9 cellular contexts compared by ENCODE assay signal in genomic region chr11:1260023-1260501, GRCh38. TPM values are rescaled to one million over a fixed set of nuclear protein-coding genes. Genes with fewer than 3 reads are reported as not detected.
A peak's percentile ranks its signal among the peaks of the same experiment; 100 is the strongest.
DNase-seq lines count a peak whose midpoint lies in the region; ATAC-seq lines count a peak whose summit lies in the region.
"Had no signal": no experiment of that assay in that cellular context is flagged by ENCODE, and none has a peak within 500 bp of the region (broad histone marks: within the 10 kb centered on the region; RNA-seq: fewer than 3 reads in every experiment).

No MANE protein-coding gene starts in this region.

- H3K27ac Mint-ChIP-seq in activated CD4-positive, alpha-beta T cell treated with anti-CD3 and anti-CD28 coated beads for 36 hours: no peak overlapping the region
- no peak overlapping the region for H3K27ac Mint-ChIP-seq in activated CD4-positive, alpha-beta T cell treated with anti-CD3 and anti-CD28 coated beads, Interleukin-2, amount 10 ng/mL, durations not matched to agents 7 days and 5 days
- H3K27ac Mint-ChIP-seq: neural progenitor cell had no signal

- DNase-seq in activated CD4-positive, alpha-beta T cell treated with anti-CD3 and anti-CD28 coated beads for 36 hours: peak; percentile 79
- DNase-seq in activated CD4-positive, alpha-beta T cell treated with anti-CD3 and anti-CD28 coated beads, Interleukin-2, amount 50 U/mL, for 4 hours: no peak
- peak; percentile 25 for DNase-seq in activated CD4-positive, alpha-beta T cell treated with anti-CD3 and anti-CD28 coated beads, Interleukin-2, amount 10 ng/mL, durations not matched to agents 7 days and 5 days
- DNase-seq in germinal center (ENCODE audit: low spot score) (peak; percentile 42), posterior vena cava (ENCODE audit: low spot score) (no peak)
- DNase-seq in stimulated activated naive CD8-positive, alpha-beta T cell treated with anti-CD3 and anti-CD28 coated beads, Interleukin-15, Interleukin-2, amounts not matched to agents 100 U/mL and 50 U/mL, for 24 hours: peak; percentile 69

- no peak overlapping the region for H3K4me3 Mint-ChIP-seq in activated CD4-positive, alpha-beta T cell treated with anti-CD3 and anti-CD28 coated beads for 36 hours
- no peak overlapping the region for H3K4me3 Mint-ChIP-seq in activated CD4-positive, alpha-beta T cell treated with anti-CD3 and anti-CD28 coated beads, Interleukin-2, amount 10 ng/mL, durations not matched to agents 7 days and 5 days
- H3K4me3 Mint-ChIP-seq: neural progenitor cell had no signal

- peaks cover 4% of the 10 kb centered on the region for H3K36me3 Mint-ChIP-seq in activated CD4-positive, alpha-beta T cell treated with anti-CD3 and anti-CD28 coated beads for 36 hours (ENCODE audit: low read depth)
- H3K36me3 Mint-ChIP-seq in activated CD4-positive, alpha-beta T cell treated with anti-CD3 and anti-CD28 coated beads, Interleukin-2, amount 10 ng/mL, durations not matched to agents 7 days and 5 days (ENCODE audit: low read depth): peaks cover 4% of the 10 kb centered on the region

- H3K27me3 Mint-ChIP-seq in activated CD4-positive, alpha-beta T cell treated with anti-CD3 and anti-CD28 coated beads for 36 hours: no peaks in the 10 kb centered on the region
- no peaks in the 10 kb centered on the region for H3K27me3 Mint-ChIP-seq in activated CD4-positive, alpha-beta T cell treated with anti-CD3 and anti-CD28 coated beads, Interleukin-2, amount 10 ng/mL, durations not matched to agents 7 days and 5 days

- ATAC-seq in activated CD4-positive, alpha-beta T cell treated with anti-CD3 and anti-CD28 coated beads for 36 hours: peak; percentile 65
- ATAC-seq in stimulated activated naive CD8-positive, alpha-beta T cell treated with anti-CD3 and anti-CD28 coated beads, Interleukin-15, Interleukin-2, amounts not matched to agents 100 U/mL and 50 U/mL, for 24 hours: peak; percentile 58
- ATAC-seq in GM21423 (IDR thresholded peaks at IDR 0.05; ENCODE audit: unreplicated experiment) (no peak), HG03108 (IDR thresholded peaks at IDR 0.05; ENCODE audit: unreplicated experiment) (no peak)

- peaks cover 8% of the 10 kb centered on the region for H3K9me3 Mint-ChIP-seq in activated CD4-positive, alpha-beta T cell treated with anti-CD3 and anti-CD28 coated beads for 36 hours (ENCODE audit: low read depth)
- peaks cover 7% of the 10 kb centered on the region for H3K9me3 Mint-ChIP-seq in activated CD4-positive, alpha-beta T cell treated with anti-CD3 and anti-CD28 coated beads, Interleukin-2, amount 10 ng/mL, durations not matched to agents 7 days and 5 days

- intact Hi-C loops in activated CD4-positive, alpha-beta T cell treated with anti-CD3 and anti-CD28 coated beads for 36 hours (cut with DNase I, micrococcal nuclease): loop anchor here (5.0 to 10.0 kb wide), 5 partner anchors 125 to 502 kb away; partner anchors contain the start of genes BRSK2 (in 1 of the 2), CD151 (in 1 of the 2), CTSD (in 1 of the 2) and DUSP8 (in 1 of the 2)
- intact Hi-C loops in posterior vena cava (cut with DNase I): no loop called here

- H3K4me1 Mint-ChIP-seq in activated CD4-positive, alpha-beta T cell treated with anti-CD3 and anti-CD28 coated beads for 36 hours: peaks cover 14% of the 10 kb centered on the region
- H3K4me1 Mint-ChIP-seq in activated CD4-positive, alpha-beta T cell treated with anti-CD3 and anti-CD28 coated beads, Interleukin-2, amount 10 ng/mL, durations not matched to agents 7 days and 5 days: peaks cover 18% of the 10 kb centered on the region

- POLR2A ChIA-PET in activated CD4-positive, alpha-beta T cell treated with anti-CD3 and anti-CD28 coated beads for 36 hours (lab: Charles Lee): no interaction called here
- POLR2A ChIA-PET in activated CD4-positive, alpha-beta T cell treated with anti-CD3 and anti-CD28 coated beads, Interleukin-2, amount 10 ng/mL, durations not matched to agents 7 days and 5 days (lab: Charles Lee): no interaction called here

- CTCF ChIA-PET in activated CD4-positive, alpha-beta T cell treated with anti-CD3 and anti-CD28 coated beads for 36 hours (lab: Charles Lee): no interaction called here
- CTCF ChIA-PET in activated CD4-positive, alpha-beta T cell treated with anti-CD3 and anti-CD28 coated beads, Interleukin-2, amount 10 ng/mL, durations not matched to agents 7 days and 5 days (lab: Charles Lee): no interaction called here

RNA-seq across cellular contexts. Expression of gene MUC5B, which starts 37.2 kb away (rescaled TPM):
- total RNA-seq in activated CD4-positive, alpha-beta T cell treated with anti-CD3 and anti-CD28 coated beads for 36 hours: not detected
- not detected for total RNA-seq in activated CD4-positive, alpha-beta T cell treated with anti-CD3 and anti-CD28 coated beads, Interleukin-2, amount 10 ng/mL, durations not matched to agents 7 days and 5 days
- total RNA-seq in posterior vena cava: under 1 TPM in 1 of 2 donors, not detected in 1; 0.69 TPM

RNA-seq across cellular contexts. Expression of gene TOLLIP, which starts 49.4 kb away (rescaled TPM):
- 10 to 100 TPM; 29.6 to 45.8 TPM for total RNA-seq in activated CD4-positive, alpha-beta T cell treated with anti-CD3 and anti-CD28 coated beads for 36 hours
- 10 to 100 TPM; 35.3 to 35.6 TPM for total RNA-seq in activated CD4-positive, alpha-beta T cell treated with anti-CD3 and anti-CD28 coated beads, Interleukin-2, amount 10 ng/mL, durations not matched to agents 7 days and 5 days
- total RNA-seq in posterior vena cava: 10 to 100 TPM; 44.1 to 46.4 TPM

Comparison
In these comparisons a context has a peak if more than half of its experiments do, and no peak if none do; other contexts are left out.
1. DNase-seq: peak in activated CD4-positive, alpha-beta T cell treated with anti-CD3 and anti-CD28 coated beads for 36 hours (single experiment), activated CD4-positive, alpha-beta T cell treated with anti-CD3 and anti-CD28 coated beads, Interleukin-2, amount 10 ng/mL, durations not matched to agents 7 days and 5 days (single experiment), germinal center (single experiment) and stimulated activated naive CD8-positive, alpha-beta T cell treated with anti-CD3 and anti-CD28 coated beads, Interleukin-15, Interleukin-2, amounts not matched to agents 100 U/mL and 50 U/mL, for 24 hours (single experiment); none in activated CD4-positive, alpha-beta T cell treated with anti-CD3 and anti-CD28 coated beads, Interleukin-2, amount 50 U/mL, for 4 hours (0 of 2) and posterior vena cava (single experiment).
2. ATAC-seq: peak in activated CD4-positive, alpha-beta T cell treated with anti-CD3 and anti-CD28 coated beads for 36 hours (single experiment) and stimulated activated naive CD8-positive, alpha-beta T cell treated with anti-CD3 and anti-CD28 coated beads, Interleukin-15, Interleukin-2, amounts not matched to agents 100 U/mL and 50 U/mL, for 24 hours (single experiment); none in GM21423 (single experiment) and HG03108 (single experiment).
3. intact Hi-C loops: an anchor here in activated CD4-positive, alpha-beta T cell treated with anti-CD3 and anti-CD28 coated beads for 36 hours (5.0 to 10.0 kb wide); none called in posterior vena cava.